Comparison of ENCODE assay signal across 8 cellular contexts in the genomic region with DNA sequence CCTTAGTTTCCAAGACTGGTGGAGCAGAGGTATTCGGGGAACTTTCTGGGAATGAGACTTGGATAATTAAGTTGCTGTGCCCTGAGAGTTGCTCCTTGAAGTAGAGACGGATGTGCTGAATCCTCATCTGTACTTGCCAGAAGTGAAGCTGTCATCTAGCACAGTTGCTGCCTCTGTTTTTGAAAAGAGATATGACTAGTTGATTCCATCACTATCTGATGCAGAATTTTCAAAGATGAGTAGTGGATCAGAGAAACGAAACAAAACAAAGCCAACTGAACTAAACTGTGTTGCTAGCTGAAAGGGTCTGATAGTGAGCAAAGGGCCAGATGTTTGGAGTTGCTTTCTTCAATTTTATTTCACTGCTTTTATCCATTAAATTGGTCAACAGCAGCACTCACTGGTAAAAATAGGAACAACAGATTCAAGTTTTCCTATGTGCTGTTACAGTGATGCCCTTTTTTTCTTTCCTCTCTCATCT. TPM values are rescaled to one million over a fixed set of nuclear protein-coding genes. Genes with fewer than 3 reads are reported as not detected.
DNase-seq lines count a peak whose midpoint lies in the region; ATAC-seq and TF ChIP-seq lines count a peak whose summit lies in the region.

No MANE protein-coding gene starts in this region.

- H3K27me3 ChIP-seq in ACC112 (ENCODE audit: insufficient read depth, low read length) = no peaks in the 10 kb centered on the region
- no peaks in the 10 kb centered on the region for H3K27me3 ChIP-seq in breast epithelium
- H3K27me3 ChIP-seq in lower lobe of right lung (ENCODE audit: low read depth) = no peaks in the 10 kb centered on the region

- ATAC-seq in lower lobe of right lung = peak; percentile 44 to 64
- ATAC-seq in GM18861 (IDR thresholded peaks at IDR 0.05; ENCODE audit: unreplicated experiment) = no peak
- ATAC-seq in GM19324 (IDR thresholded peaks at IDR 0.05; ENCODE audit: low FRiP score, unreplicated experiment) = no peak
- ATAC-seq in GM18909 (IDR thresholded peaks at IDR 0.05; ENCODE audit: poor library complexity, unreplicated experiment) = no peak

- DNase-seq in HUDEP-2 (lab: John Stamatoyannopoulos, UW; ENCODE audit: unreplicated experiment in 76 of 76) (peak in 61 of 76 experiments; percentile 2 to 98 (median 71)), breast epithelium (ENCODE audit: low spot score in 2 of 2) (no peak), lower lobe of right lung (no peak), NCI-H524 treated with DMSO at 0.1 percent for 48 hours (lab: John Stamatoyannopoulos, UW) (no peak)

- TF ChIP-seq CTCF in breast epithelium (IDR thresholded peaks at IDR 0.05) (peak in 1 of 3 donors; percentile 36), lower lobe of right lung (IDR thresholded peaks at IDR 0.05) (peak; percentile 45)

- H3K36me3 ChIP-seq in ACC112 (ENCODE audit: insufficient read depth, low read length) (no peaks in the 10 kb centered on the region; the same call in 1 of the 2 replicates), breast epithelium (no peaks in the 10 kb centered on the region), lower lobe of right lung (no peaks in the 10 kb centered on the region)

- H3K27ac ChIP-seq in ACC112 (ENCODE audit: low read depth, low read length) (peak overlapping the region; percentile 68), breast epithelium (peak overlapping the region; percentile 36 to 62), lower lobe of right lung (peak overlapping the region; percentile 5)

- H2AFZ ChIP-seq in ACC112 (ENCODE audit: low read length, unreplicated experiment) = no peak overlapping the region

- H3K4me1 ChIP-seq in ACC112 (ENCODE audit: control insufficient read depth, insufficient read depth, low read length, unreplicated experiment) = peaks cover 33% of the 10 kb centered on the region
- no peaks in the 10 kb centered on the region for H3K4me1 ChIP-seq in breast epithelium
- peaks cover 39% of the 10 kb centered on the region for H3K4me1 ChIP-seq in lower lobe of right lung

- H3K9me3 ChIP-seq in breast epithelium (no peaks in the 10 kb centered on the region), lower lobe of right lung (peaks cover 2% of the 10 kb centered on the region)

- no peaks in the 10 kb centered on the region for H3K79me2 ChIP-seq in ACC112 (ENCODE audit: control insufficient read depth, insufficient read depth, low read length, unreplicated experiment)

- H3K4me3 ChIP-seq in ACC112 (ENCODE audit: low read depth, low read length) (peak overlapping the region; percentile 57), breast epithelium (no peak overlapping the region), lower lobe of right lung (no peak overlapping the region)

- TF ChIP-seq POLR2A in breast epithelium (IDR thresholded peaks at IDR 0.05) = no peak

- intact Hi-C loops in breast epithelium (cut with DNase I; ENCODE audit: low total_unique reads) = no loop called here
- intact Hi-C loops in lower lobe of right lung (cut with DNase I) = loop anchor here (10.0 kb wide), 1 partner anchor 97 kb away; no protein-coding TSS in a partner anchor

RNA-seq across cellular contexts. Expression of a gene that starts 52.7 kb away (rescaled TPM):
- 10 to 100 TPM; 23.3 to 45.8 (median 25.6) TPM for total RNA-seq in breast epithelium
- 45.1 TPM for total RNA-seq in lower lobe of right lung

Comparison
In these comparisons a context has a peak if more than half of its experiments do, and no peak if none do; other contexts are left out.
1. H3K27ac ChIP-seq: peak in every context shown above with its lines; median percentile 68 in ACC112; 49 in breast epithelium; 5 in lower lobe of right lung.
2. DNase-seq: peak in HUDEP-2 (61 of 76); none in breast epithelium (0 of 2), lower lobe of right lung (single experiment) and NCI-H524 treated with DMSO at 0.1 percent for 48 hours (single experiment).
3. ATAC-seq: peak in lower lobe of right lung (2 of 2); none in GM18861 (single experiment), GM19324 (single experiment) and GM18909 (single experiment).